In the genomic region with DNA sequence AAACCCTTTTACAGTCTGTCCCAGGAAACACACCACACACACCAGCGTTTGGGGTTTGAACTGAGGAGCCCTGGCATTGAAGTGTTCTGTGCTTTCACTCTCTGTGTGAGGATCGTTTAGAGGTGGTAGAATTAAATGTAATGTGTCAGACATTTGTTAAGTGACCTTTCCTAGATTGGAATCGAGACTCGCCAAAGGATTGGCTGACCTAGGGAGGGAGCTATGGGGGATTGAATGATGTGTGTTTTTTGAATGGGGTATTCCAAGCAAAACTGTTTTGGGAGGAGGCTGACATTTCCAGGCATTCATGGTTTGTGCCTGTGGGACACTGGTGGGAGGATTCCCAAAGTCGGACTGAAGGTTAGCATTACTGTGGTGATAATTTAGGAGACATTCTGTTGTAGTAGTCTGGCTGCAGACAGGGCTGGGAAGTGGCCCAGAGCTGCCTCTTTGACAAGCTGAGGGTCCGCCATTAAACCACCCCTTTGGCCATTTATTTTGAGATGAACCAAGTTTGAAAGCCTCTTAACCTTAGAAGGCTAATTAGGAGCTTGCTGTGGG, we compare ENCODE assay signal across 11 cellular contexts. TPM values are rescaled to one million over a fixed set of nuclear protein-coding genes. Genes with fewer than 3 reads are reported as not detected.
DNase-seq lines count a peak whose midpoint lies in the region; ATAC-seq, FAIRE-seq and TF ChIP-seq lines count a peak whose summit lies in the region.
"Had no signal": no experiment of that assay in that cellular context is flagged by ENCODE, and none has a peak within 500 bp of the region (broad histone marks: within the 10 kb centered on the region; RNA-seq: fewer than 3 reads in every experiment).

No MANE protein-coding gene starts in this region.

- ATAC-seq in T-cell (replicated peaks in 1 of 4) = no peak

- 30% methylated on average over 6 of the region's 6 CpGs for WGBS in liver

- peak overlapping the region; percentile 7 to 96 (median 85) for H3K4me3 ChIP-seq in liver (ENCODE audit: low read depth in 1 of 3, low read length in 3 of 3)
- H3K4me3 ChIP-seq in tibial artery = peak overlapping the region; percentile 80 to 87

- CTCF ChIA-PET in T-cell (lab: Charles Lee) = interaction anchor here (0.6 to 0.9 kb wide), 4 partner anchors 49 to 1632 kb away, joined by 3 to 8 read pairs (median 4); no protein-coding TSS in a partner anchor

- peak overlapping the region in 1 of 2 donors; percentile 70 for H3K9ac ChIP-seq in liver (ENCODE audit: low read depth in 1 of 2, low read length in 2 of 2)

- TF ChIP-seq CTCF in chondrocyte (IDR thresholded peaks at IDR 0.05) (no peak), liver (IDR thresholded peaks at IDR 0.05; ENCODE audit: low read depth, low read length, missing input control) (no peak), tibial artery (IDR thresholded peaks at IDR 0.05) (no peak), D721Med (IDR thresholded peaks at IDR 0.05; ENCODE audit: insufficient read depth, missing control alignments) (no peak)

- POLR2A ChIA-PET in T-cell (lab: Charles Lee) = interaction anchor here in 1 of 2 donors (0.6 to 0.8 kb wide), 2 partner anchors 84 to 170 kb away, joined by 3 to 13 read pairs; no protein-coding TSS in a partner anchor

- peaks cover 35% of the 10 kb centered on the region for H3K27me3 Mint-ChIP-seq in activated T-cell treated with anti-CD3 and anti-CD28 coated beads, Interleukin-2, amount 50 U/mL, for 24 hours
- H3K27me3 Mint-ChIP-seq in chondrocyte (ENCODE audit: low read depth) (no peaks in the 10 kb centered on the region), T-cell (peaks cover 11 to 15% of the 10 kb centered on the region in 2 donors)

- H3K27ac Mint-ChIP-seq in activated T-cell treated with anti-CD3 and anti-CD28 coated beads, Interleukin-2, amount 50 U/mL, for 24 hours = no peak overlapping the region
- H3K27ac Mint-ChIP-seq in chondrocyte (ENCODE audit: unreplicated experiment) (peak overlapping the region; percentile 91), T-cell (no peak overlapping the region)
- H3K27ac Mint-ChIP-seq: CD4-positive, CD25-positive, alpha-beta regulatory T cell had no signal

- no peak for TF ChIP-seq RAD21 in liver (IDR thresholded peaks at IDR 0.05)

- no peaks in the 10 kb centered on the region for H3K9me3 Mint-ChIP-seq in activated T-cell treated with anti-CD3 and anti-CD28 coated beads, Interleukin-2, amount 50 U/mL, for 24 hours
- peaks cover 7% of the 10 kb centered on the region for H3K9me3 Mint-ChIP-seq in chondrocyte (ENCODE audit: low read depth)
- no peaks in the 10 kb centered on the region for H3K9me3 Mint-ChIP-seq in T-cell

- peak overlapping the region; percentile 8 for H3K4me3 Mint-ChIP-seq in activated T-cell treated with anti-CD3 and anti-CD28 coated beads, Interleukin-2, amount 50 U/mL, for 24 hours
- H3K4me3 Mint-ChIP-seq in chondrocyte (ENCODE audit: unreplicated experiment) (peak overlapping the region; percentile 80), T-cell (peak overlapping the region in 1 of 3 donors; percentile 81)

- no peak for DNase-seq in activated T-cell treated with anti-CD3 and anti-CD28 coated beads, Interleukin-2, amount 50 U/mL, for 24 hours
- DNase-seq in activated T-cell treated with anti-CD3 and anti-CD28 coated beads for 4 hours (no peak), chondrocyte (ENCODE audit: low spot score) (no peak), tibial artery (no peak), D721Med (ENCODE audit: insufficient read length, low spot score) (no peak), ecto neural progenitor cell (ENCODE audit: low spot score) (no peak), T-cell (no peak)
- DNase-seq: activated effector memory CD4-positive, alpha-beta T cell treated with Interleukin-2 at 50 U/mL for 16 hours; CD4-positive, CD25-positive, alpha-beta regulatory T cell; stimulated activated CD4-positive, alpha-beta T cell treated with anti-CD3 and anti-CD28 coated beads, Interleukin-15, amount 100 ng/mL, for 24 hours had no signal

- no peak for FAIRE-seq in D721Med (lab: Jason Lieb, UNC)

- peaks cover 22% of the 10 kb centered on the region for H3K4me1 Mint-ChIP-seq in activated T-cell treated with anti-CD3 and anti-CD28 coated beads, Interleukin-2, amount 50 U/mL, for 24 hours (ENCODE audit: low read depth)
- H3K4me1 Mint-ChIP-seq in chondrocyte (ENCODE audit: low read depth) = peaks cover 62% of the 10 kb centered on the region
- peaks cover 7 to 11% (median 8%) of the 10 kb centered on the region in 3 donors for H3K4me1 Mint-ChIP-seq in T-cell

- intact Hi-C loops in tibial artery (cut with DNase I; ENCODE audit: low total_unique reads) = no loop called here

- H3K27ac ChIP-seq in liver (ENCODE audit: low read depth in 1 of 2, low read length in 2 of 2) (peak overlapping the region; percentile 86 to 89), tibial artery (peak overlapping the region; percentile 80 to 84)

- H3K36me3 ChIP-seq in liver (ENCODE audit: control insufficient read depth in 4 of 4, insufficient read depth in 3 of 4, low read depth in 1 of 4, low read length in 3 of 4) = no peaks in the 10 kb centered on the region
- H3K36me3 ChIP-seq in tibial artery = no peaks in the 10 kb centered on the region

- peaks cover 17 to 53% (median 41%) of the 10 kb centered on the region in 4 donors for H3K4me1 ChIP-seq in liver (ENCODE audit: control insufficient read depth in 4 of 4, insufficient read depth in 4 of 4, low read length in 3 of 4)
- peaks cover 0 to 49% (median 26%) of the 10 kb centered on the region in 4 donors for H3K4me1 ChIP-seq in tibial artery

- no peaks in the 10 kb centered on the region for H3K27me3 ChIP-seq in liver (ENCODE audit: control insufficient read depth in 4 of 4, insufficient read depth in 4 of 4, low read length in 3 of 4)
- H3K27me3 ChIP-seq in tibial artery = no peaks in the 10 kb centered on the region

- H3K9me3 ChIP-seq in liver (ENCODE audit: control insufficient read depth in 4 of 4, low read length in 3 of 4) = peaks cover 0 to 2% (median 0%) of the 10 kb centered on the region in 4 donors
- H3K9me3 ChIP-seq in tibial artery = no peaks in the 10 kb centered on the region

- no peaks in the 10 kb centered on the region for H3K36me3 Mint-ChIP-seq in activated T-cell treated with anti-CD3 and anti-CD28 coated beads, Interleukin-2, amount 50 U/mL, for 24 hours (ENCODE audit: low read depth)
- no peaks in the 10 kb centered on the region for H3K36me3 Mint-ChIP-seq in chondrocyte (ENCODE audit: low read depth)
- H3K36me3 Mint-ChIP-seq in T-cell = no peaks in the 10 kb centered on the region
- H3K36me3 Mint-ChIP-seq: CD4-positive, CD25-positive, alpha-beta regulatory T cell had no signal

TF ChIP-seq in liver, 16 proteins besides CTCF, POLR2A, EP300 and RAD21 (continues in another document):
- TF ChIP-seq, protein P1, sequence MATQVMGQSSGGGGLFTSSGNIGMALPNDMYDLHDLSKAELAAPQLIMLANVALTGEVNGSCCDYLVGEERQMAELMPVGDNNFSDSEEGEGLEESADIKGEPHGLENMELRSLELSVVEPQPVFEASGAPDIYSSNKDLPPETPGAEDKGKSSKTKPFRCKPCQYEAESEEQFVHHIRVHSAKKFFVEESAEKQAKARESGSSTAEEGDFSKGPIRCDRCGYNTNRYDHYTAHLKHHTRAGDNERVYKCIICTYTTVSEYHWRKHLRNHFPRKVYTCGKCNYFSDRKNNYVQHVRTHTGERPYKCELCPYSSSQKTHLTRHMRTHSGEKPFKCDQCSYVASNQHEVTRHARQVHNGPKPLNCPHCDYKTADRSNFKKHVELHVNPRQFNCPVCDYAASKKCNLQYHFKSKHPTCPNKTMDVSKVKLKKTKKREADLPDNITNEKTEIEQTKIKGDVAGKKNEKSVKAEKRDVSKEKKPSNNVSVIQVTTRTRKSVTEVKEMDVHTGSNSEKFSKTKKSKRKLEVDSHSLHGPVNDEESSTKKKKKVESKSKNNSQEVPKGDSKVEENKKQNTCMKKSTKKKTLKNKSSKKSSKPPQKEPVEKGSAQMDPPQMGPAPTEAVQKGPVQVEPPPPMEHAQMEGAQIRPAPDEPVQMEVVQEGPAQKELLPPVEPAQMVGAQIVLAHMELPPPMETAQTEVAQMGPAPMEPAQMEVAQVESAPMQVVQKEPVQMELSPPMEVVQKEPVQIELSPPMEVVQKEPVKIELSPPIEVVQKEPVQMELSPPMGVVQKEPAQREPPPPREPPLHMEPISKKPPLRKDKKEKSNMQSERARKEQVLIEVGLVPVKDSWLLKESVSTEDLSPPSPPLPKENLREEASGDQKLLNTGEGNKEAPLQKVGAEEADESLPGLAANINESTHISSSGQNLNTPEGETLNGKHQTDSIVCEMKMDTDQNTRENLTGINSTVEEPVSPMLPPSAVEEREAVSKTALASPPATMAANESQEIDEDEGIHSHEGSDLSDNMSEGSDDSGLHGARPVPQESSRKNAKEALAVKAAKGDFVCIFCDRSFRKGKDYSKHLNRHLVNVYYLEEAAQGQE (IDR thresholded peaks at IDR 0.05) = no peak
- TF ChIP-seq JUND (IDR thresholded peaks at IDR 0.05) (no peak), RXRA (IDR thresholded peaks at IDR 0.05) (no peak), HNF4G (IDR thresholded peaks at IDR 0.05) (no peak), FOXA1 (IDR thresholded peaks at IDR 0.05) (no peak), GABPA (IDR thresholded peaks at IDR 0.05 in 1 of 2, conservative IDR thresholded peaks at IDR 0.05 in 1 of 2) (no peak), YY1 (IDR thresholded peaks at IDR 0.05) (no peak), HNF4A (conservative IDR thresholded peaks at IDR 0.05) (no peak), MAX (IDR thresholded peaks at IDR 0.05) (no peak), TAF1 (conservative IDR thresholded peaks at IDR 0.05) (no peak)
- TF ChIP-seq, protein P2, sequence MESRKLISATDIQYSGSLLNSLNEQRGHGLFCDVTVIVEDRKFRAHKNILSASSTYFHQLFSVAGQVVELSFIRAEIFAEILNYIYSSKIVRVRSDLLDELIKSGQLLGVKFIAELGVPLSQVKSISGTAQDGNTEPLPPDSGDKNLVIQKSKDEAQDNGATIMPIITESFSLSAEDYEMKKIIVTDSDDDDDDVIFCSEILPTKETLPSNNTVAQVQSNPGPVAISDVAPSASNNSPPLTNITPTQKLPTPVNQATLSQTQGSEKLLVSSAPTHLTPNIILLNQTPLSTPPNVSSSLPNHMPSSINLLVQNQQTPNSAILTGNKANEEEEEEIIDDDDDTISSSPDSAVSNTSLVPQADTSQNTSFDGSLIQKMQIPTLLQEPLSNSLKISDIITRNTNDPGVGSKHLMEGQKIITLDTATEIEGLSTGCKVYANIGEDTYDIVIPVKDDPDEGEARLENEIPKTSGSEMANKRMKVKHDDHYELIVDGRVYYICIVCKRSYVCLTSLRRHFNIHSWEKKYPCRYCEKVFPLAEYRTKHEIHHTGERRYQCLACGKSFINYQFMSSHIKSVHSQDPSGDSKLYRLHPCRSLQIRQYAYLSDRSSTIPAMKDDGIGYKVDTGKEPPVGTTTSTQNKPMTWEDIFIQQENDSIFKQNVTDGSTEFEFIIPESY (IDR thresholded peaks at IDR 0.05) = no peak

RNA-seq across cellular contexts. Expression of gene MYO1B, which starts 1.7 kb away (rescaled TPM):
- 64.7 to 116 TPM (median 114 TPM) in 3 replicates for total RNA-seq in chondrocyte
- total RNA-seq in liver = 100 to 1,000 TPM in 1 of 2 donors, 10 to 100 TPM in 1; 66.5 to 434 TPM
- polyA plus RNA-seq in liver = 100 to 1,000 TPM in 1 of 2 donors, 10 to 100 TPM in 1; 98.3 to 135 TPM
- total RNA-seq in T-cell = 1 to 10 TPM in 1 of 5 donors, under 1 TPM in 4; 0.39 to 1.3 (median 0.73) TPM
- total RNA-seq: CD4-positive, CD25-positive, alpha-beta regulatory T cell had no signal
- polyA plus RNA-seq: CD4-positive, CD25-positive, alpha-beta regulatory T cell had no signal

Comparison
In these comparisons a context has a peak if more than half of its experiments do, and no peak if none do; other contexts are left out.
1. RNA of gene MYO1B, which starts 1.7 kb away (total RNA-seq): 66.5 to 434 TPM in liver and 64.7 to 116 TPM in chondrocyte; 0.39 to 1.3 TPM in T-cell; every median in the first group is over 10 times any median in the second.